Comparison of ENCODE assay signal across 8 cellular contexts in genomic region chr5:88732181-88732633, GRCh38.
DNase-seq lines count a peak whose midpoint lies in the region; ATAC-seq and TF ChIP-seq lines count a peak whose summit lies in the region.

No MANE protein-coding gene starts in this region.

- peak overlapping the region; percentile 27 for H3K27ac ChIP-seq in HL-60 (replicated peaks)
- H3K27ac ChIP-seq in coronary artery: peak overlapping the region; percentile 74 to 75
- peak overlapping the region; percentile 71 for H3K27ac ChIP-seq in psoas muscle

- H3K4me1 ChIP-seq in psoas muscle: peaks cover 63% of the 10 kb centered on the region

- H3K27me3 ChIP-seq in HL-60 (ENCODE audit: insufficient read depth, poor library complexity, severe bottlenecking) (no peaks in the 10 kb centered on the region), psoas muscle (ENCODE audit: insufficient read depth in 3 of 3, low read length in 2 of 3) (no peaks in the 10 kb centered on the region)

- DNase-seq in EH (ENCODE audit: low read depth): peak; percentile 16
- peak; percentile 21 to 61 for DNase-seq in HL-60 (ENCODE audit: low read depth in 1 of 2, low spot score in 1 of 2)
- peak; percentile 89 for DNase-seq in coronary artery (ENCODE audit: low spot score)
- peak; percentile 33 to 54 for DNase-seq in psoas muscle
- no peak for DNase-seq in COLO668 (lab: John Stamatoyannopoulos, UW; ENCODE audit: unreplicated experiment)
- no peak for DNase-seq in iPS-NIHi7 (ENCODE audit: extremely low spot score)
- DNase-seq in NCI-H2107 treated with DMSO at 0.1 percent for 48 hours (lab: John Stamatoyannopoulos, UW; ENCODE audit: unreplicated experiment): no peak

- H3K4me3 ChIP-seq in HL-60 (replicated peaks; ENCODE audit: insufficient read depth, low read length): no peak overlapping the region
- H3K4me3 ChIP-seq in coronary artery: peak overlapping the region; percentile 12
- H3K4me3 ChIP-seq in psoas muscle: no peak overlapping the region

- TF ChIP-seq CTCF in HL-60 (IDR thresholded peaks at IDR 0.05; ENCODE audit: insufficient read depth, low read length): no peak
- TF ChIP-seq CTCF in coronary artery (IDR thresholded peaks at IDR 0.05): no peak
- TF ChIP-seq CTCF in psoas muscle (IDR thresholded peaks at IDR 0.05): no peak

- WGBS in psoas muscle, 3 donors: 67 to 75% (median 68%) methylated on average over 5 of the region's 5 CpGs

- H3K36me3 ChIP-seq in psoas muscle (ENCODE audit: insufficient read depth in 1 of 2, low read depth in 1 of 2): peaks cover 5 to 52% of the 10 kb centered on the region in 2 donors

- ATAC-seq in GM21423 (IDR thresholded peaks at IDR 0.05; ENCODE audit: unreplicated experiment): peak; percentile 51
- peak; percentile 13 to 60 (median 35) for ATAC-seq in psoas muscle

- H3K9me3 ChIP-seq in psoas muscle: no peaks in the 10 kb centered on the region

- intact Hi-C loops in psoas muscle (cut with DNase I): loop anchor here (5.0 kb wide), 2 partner anchors 150 to 1530 kb away; partner anchors contain the start of gene MEF2C (in 1 of the 2)

Comparison
In these comparisons a context has a peak if more than half of its experiments do, and no peak if none do; other contexts are left out.
1. DNase-seq: peak in EH (single experiment), HL-60 (2 of 2), coronary artery (single experiment) and psoas muscle (2 of 2); none in COLO668 (single experiment), iPS-NIHi7 (single experiment) and NCI-H2107 treated with DMSO at 0.1 percent for 48 hours (single experiment).
2. Peak in every context shown above with its lines, with median percentiles within 50 percentile points of each other: H3K27ac ChIP-seq.